ENCODE assay signal across 23 cellular contexts in the genomic region with DNA sequence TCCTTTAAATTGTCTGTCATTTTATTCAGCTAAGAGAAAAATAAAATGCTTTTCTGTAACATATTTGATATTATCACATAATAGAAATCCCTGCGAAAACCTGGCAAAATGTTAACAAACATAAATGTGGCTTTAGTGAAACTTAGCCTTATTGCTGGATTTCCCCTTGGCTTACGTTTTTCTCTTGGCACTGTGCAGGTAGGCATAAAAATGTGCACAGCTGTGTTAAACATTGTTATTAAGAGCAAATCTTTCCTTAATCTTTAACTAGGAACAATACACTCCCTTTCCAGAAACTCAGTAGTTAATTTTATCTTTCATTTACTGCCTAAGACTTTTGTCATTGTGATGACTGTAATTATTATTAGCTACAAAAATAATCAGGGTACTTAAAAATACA.
DNase-seq lines count a peak whose midpoint lies in the region; ATAC-seq, FAIRE-seq and TF ChIP-seq lines count a peak whose summit lies in the region.
"Had no signal": no experiment of that assay in that cellular context is flagged by ENCODE, and none has a peak within 500 bp of the region (broad histone marks: within the 10 kb centered on the region; RNA-seq: fewer than 3 reads in every experiment).

No MANE protein-coding gene starts in this region.

- H3K27me3 Mint-ChIP-seq in T-helper 17 cell: no peaks in the 10 kb centered on the region
- H3K27me3 Mint-ChIP-seq: B cell; CD4-positive, alpha-beta T cell had no signal

- DNase-seq in Right ventricle myocardium superior: no peak
- DNase-seq in Right ventricle myocardium inferior (ENCODE audit: missing footprints): no peak
- DNase-seq in kidney tubule cell (ENCODE audit: low spot score): peak; percentile 22
- no peak for DNase-seq in pancreas
- no peak for DNase-seq in T-helper 17 cell
- DNase-seq in SIG-M5 treated with dmso at 0.1 percent for 504 hours (lab: John Stamatoyannopoulos, UW; ENCODE audit: unreplicated experiment): no peak
- DNase-seq: AML-193; Caco-2; Calu3; CD4-positive, alpha-beta T cell; CD8-positive, alpha-beta T cell; DMS79 treated with DMSO at 0.1 percent for 48 hours; GF-D8 had no signal

- no peaks in the 10 kb centered on the region for H3K36me3 ChIP-seq in pancreas
- H3K36me3 ChIP-seq: BLaER1 treated with 17β-estradiol and CSF1 and Interleukin-3, amounts not matched to agents 10 nM and 100 nM had no signal

- peaks cover 0 to 14% (median 0%) of the 10 kb centered on the region in 3 donors for H3K4me1 ChIP-seq in pancreas
- H3K4me1 ChIP-seq: A549, Caco-2 had no signal

- whole genome bisulfite sequencing in pancreas, 2 donors: 9 to 15% methylated on average over 2 of the region's 2 CpGs

- intact Hi-C loops in Right ventricle myocardium superior (cut with DNase I) (loop anchor here (5.0 kb wide), 1 partner anchor 514 kb away; no protein-coding TSS in a partner anchor), Right ventricle myocardium inferior (cut with DNase I) (loop anchor here (2.0 to 5.0 kb wide), 5 partner anchors 166 to 1344 kb away; no protein-coding TSS in a partner anchor), pancreas (cut with DNase I) (no loop called here)

- no peak overlapping the region for H3K4me3 ChIP-seq in pancreas
- H3K4me3 ChIP-seq: A549; BLaER1 treated with 17β-estradiol and CSF1 and Interleukin-3, amounts not matched to agents 10 nM and 100 nM had no signal

- H3K4me3 Mint-ChIP-seq in T-helper 17 cell: no peak overlapping the region
- H3K4me3 Mint-ChIP-seq: B cell; CD4-positive, alpha-beta T cell; CD8-positive, alpha-beta T cell had no signal

- no peak for TF ChIP-seq CTCF in VCaP (conservative IDR thresholded peaks at IDR 0.05)
- no peak for TF ChIP-seq CTCF in pancreas (IDR thresholded peaks at IDR 0.05)

- peak; percentile 40 for ATAC-seq in Right ventricle myocardium superior (ENCODE audit: poor library complexity)
- ATAC-seq in Right ventricle myocardium inferior: no peak
- peak in 3 of 4 donors; percentile 51 to 82 (median 70) for ATAC-seq in pancreas
- no peak for ATAC-seq in T-helper 17 cell
- no peak for ATAC-seq in GM21447 (IDR thresholded peaks at IDR 0.05; ENCODE audit: unreplicated experiment)
- ATAC-seq: A549; CD8-positive, alpha-beta T cell had no signal

- FAIRE-seq in pancreas (lab: Jason Lieb, UNC): no peak
- FAIRE-seq: A549, G401.6, GM12891, GM19239 had no signal

- H3K9me3 ChIP-seq in pancreas (no peaks in the 10 kb centered on the region), T-helper 17 cell (ENCODE audit: control insufficient read depth, low read length, poor library complexity, severe bottlenecking) (no peaks in the 10 kb centered on the region)
- H3K9me3 ChIP-seq: A549; BLaER1 treated with 17β-estradiol and CSF1 and Interleukin-3, amounts not matched to agents 10 nM and 100 nM; Caco-2 had no signal

- H3K36me3 Mint-ChIP-seq in T-helper 17 cell (ENCODE audit: low read depth): no peaks in the 10 kb centered on the region
- H3K36me3 Mint-ChIP-seq: CD8-positive, alpha-beta T cell had no signal

- H3K27ac ChIP-seq in VCaP (peak overlapping the region; percentile 39), pancreas (no peak overlapping the region)
- H3K27ac ChIP-seq: 22Rv1; A549; BLaER1 treated with 17β-estradiol and CSF1 and Interleukin-3, amounts not matched to agents 10 nM and 100 nM; C4-2B had no signal

- H3K27ac Mint-ChIP-seq in T-helper 17 cell: no peak overlapping the region
- H3K27ac Mint-ChIP-seq: B cell; CD4-positive, alpha-beta T cell; CD8-positive, alpha-beta T cell had no signal

- H3K4me1 Mint-ChIP-seq in T-helper 17 cell: no peaks in the 10 kb centered on the region
- H3K4me1 Mint-ChIP-seq: B cell had no signal

- H3K27me3 ChIP-seq in pancreas: no peaks in the 10 kb centered on the region
- H3K27me3 ChIP-seq: BLaER1 treated with 17β-estradiol and CSF1 and Interleukin-3, amounts not matched to agents 10 nM and 100 nM had no signal

Comparison
In these comparisons a context has a peak if more than half of its experiments do, and no peak if none do; other contexts are left out.
1. ATAC-seq: peak in Right ventricle myocardium superior (single experiment) and pancreas (3 of 4); none in Right ventricle myocardium inferior (single experiment), T-helper 17 cell (single experiment) and GM21447 (single experiment).
2. intact Hi-C loops: an anchor here in Right ventricle myocardium superior (5.0 kb wide) and Right ventricle myocardium inferior (2.0 to 5.0 kb wide); none called in pancreas.